In the genomic region with DNA sequence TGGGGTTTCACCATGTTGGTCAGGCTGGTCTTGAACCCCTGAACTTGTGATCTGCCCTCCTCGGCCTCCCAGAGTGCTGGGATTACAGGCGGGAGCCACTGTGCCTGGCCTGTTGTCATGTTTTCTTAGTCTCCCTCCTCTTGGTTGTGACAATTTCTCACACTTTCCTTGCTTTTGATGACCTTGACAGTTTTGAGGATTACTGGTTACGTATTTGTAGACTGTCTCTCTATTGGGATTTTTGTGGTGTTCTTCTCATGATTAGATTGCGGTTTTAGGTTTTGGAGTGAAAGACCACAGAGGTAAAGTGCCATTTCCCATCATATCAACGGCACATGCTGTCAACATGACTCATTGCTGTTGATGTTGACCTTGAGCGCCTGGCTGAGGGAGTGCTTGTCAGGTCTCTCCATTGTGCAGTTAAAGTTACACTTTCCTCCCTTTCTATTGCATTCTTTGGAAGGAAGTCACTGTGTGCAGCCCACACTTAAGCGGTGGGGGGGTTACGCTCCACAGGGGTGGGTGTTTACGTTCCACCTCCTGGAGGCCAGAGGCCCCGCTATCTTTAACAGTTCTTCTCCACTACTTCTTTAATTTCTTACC, we compare ENCODE assay signal across 1 cellular context.
TF ChIP-seq lines count a peak whose summit lies in the region.

No MANE protein-coding gene starts in this region.

TF ChIP-seq in SK-N-SH, 30 proteins besides CTCF, POLR2A, EP300 and RAD21 (continued from another document):
- TF ChIP-seq MXI1 (IDR thresholded peaks at IDR 0.05; ENCODE audit: low read depth, low read length): no peak
- TF ChIP-seq, protein P1, sequence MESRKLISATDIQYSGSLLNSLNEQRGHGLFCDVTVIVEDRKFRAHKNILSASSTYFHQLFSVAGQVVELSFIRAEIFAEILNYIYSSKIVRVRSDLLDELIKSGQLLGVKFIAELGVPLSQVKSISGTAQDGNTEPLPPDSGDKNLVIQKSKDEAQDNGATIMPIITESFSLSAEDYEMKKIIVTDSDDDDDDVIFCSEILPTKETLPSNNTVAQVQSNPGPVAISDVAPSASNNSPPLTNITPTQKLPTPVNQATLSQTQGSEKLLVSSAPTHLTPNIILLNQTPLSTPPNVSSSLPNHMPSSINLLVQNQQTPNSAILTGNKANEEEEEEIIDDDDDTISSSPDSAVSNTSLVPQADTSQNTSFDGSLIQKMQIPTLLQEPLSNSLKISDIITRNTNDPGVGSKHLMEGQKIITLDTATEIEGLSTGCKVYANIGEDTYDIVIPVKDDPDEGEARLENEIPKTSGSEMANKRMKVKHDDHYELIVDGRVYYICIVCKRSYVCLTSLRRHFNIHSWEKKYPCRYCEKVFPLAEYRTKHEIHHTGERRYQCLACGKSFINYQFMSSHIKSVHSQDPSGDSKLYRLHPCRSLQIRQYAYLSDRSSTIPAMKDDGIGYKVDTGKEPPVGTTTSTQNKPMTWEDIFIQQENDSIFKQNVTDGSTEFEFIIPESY (IDR thresholded peaks at IDR 0.05; ENCODE audit: borderline replicate concordance, low read depth): no peak
- TF ChIP-seq, protein P2, sequence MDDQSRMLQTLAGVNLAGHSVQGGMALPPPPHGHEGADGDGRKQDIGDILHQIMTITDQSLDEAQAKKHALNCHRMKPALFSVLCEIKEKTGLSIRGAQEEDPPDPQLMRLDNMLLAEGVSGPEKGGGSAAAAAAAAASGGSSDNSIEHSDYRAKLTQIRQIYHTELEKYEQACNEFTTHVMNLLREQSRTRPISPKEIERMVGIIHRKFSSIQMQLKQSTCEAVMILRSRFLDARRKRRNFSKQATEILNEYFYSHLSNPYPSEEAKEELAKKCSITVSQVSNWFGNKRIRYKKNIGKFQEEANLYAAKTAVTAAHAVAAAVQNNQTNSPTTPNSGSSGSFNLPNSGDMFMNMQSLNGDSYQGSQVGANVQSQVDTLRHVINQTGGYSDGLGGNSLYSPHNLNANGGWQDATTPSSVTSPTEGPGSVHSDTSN (IDR thresholded peaks at IDR 0.05): peak; percentile 94
- TF ChIP-seq GABPA (IDR thresholded peaks at IDR 0.05; ENCODE audit: low read depth): no peak
- TF ChIP-seq, protein P3, sequence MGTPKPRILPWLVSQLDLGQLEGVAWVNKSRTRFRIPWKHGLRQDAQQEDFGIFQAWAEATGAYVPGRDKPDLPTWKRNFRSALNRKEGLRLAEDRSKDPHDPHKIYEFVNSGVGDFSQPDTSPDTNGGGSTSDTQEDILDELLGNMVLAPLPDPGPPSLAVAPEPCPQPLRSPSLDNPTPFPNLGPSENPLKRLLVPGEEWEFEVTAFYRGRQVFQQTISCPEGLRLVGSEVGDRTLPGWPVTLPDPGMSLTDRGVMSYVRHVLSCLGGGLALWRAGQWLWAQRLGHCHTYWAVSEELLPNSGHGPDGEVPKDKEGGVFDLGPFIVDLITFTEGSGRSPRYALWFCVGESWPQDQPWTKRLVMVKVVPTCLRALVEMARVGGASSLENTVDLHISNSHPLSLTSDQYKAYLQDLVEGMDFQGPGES (IDR thresholded peaks at IDR 0.05; ENCODE audit: low read depth, low read length): no peak
- TF ChIP-seq EZH2phosphoT487 (IDR thresholded peaks at IDR 0.05; ENCODE audit: borderline replicate concordance, low read depth): no peak
- TF ChIP-seq, protein P4, sequence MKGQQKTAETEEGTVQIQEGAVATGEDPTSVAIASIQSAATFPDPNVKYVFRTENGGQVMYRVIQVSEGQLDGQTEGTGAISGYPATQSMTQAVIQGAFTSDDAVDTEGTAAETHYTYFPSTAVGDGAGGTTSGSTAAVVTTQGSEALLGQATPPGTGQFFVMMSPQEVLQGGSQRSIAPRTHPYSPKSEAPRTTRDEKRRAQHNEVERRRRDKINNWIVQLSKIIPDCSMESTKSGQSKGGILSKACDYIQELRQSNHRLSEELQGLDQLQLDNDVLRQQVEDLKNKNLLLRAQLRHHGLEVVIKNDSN (IDR thresholded peaks at IDR 0.05; ENCODE audit: borderline replicate concordance, low read depth): no peak
- no peak for TF ChIP-seq FOXM1 (IDR thresholded peaks at IDR 0.05; ENCODE audit: low read depth)
- TF ChIP-seq NFIC (IDR thresholded peaks at IDR 0.05; ENCODE audit: borderline replicate concordance): peak; percentile 33; the same call in 1 of the 2 replicates
- TF ChIP-seq YY1 (IDR thresholded peaks at IDR 0.05; ENCODE audit: low read depth): no peak
- no peak for TF ChIP-seq RCOR1 (IDR thresholded peaks at IDR 0.05; ENCODE audit: low read length)
- peak; percentile 75; the same call in 1 of the 2 replicates for TF ChIP-seq POLR2AphosphoS5 (IDR thresholded peaks at IDR 0.05; ENCODE audit: low read depth, low read length)
- no peak for TF ChIP-seq FOXJ3 (CRISPR knock-in tag; IDR thresholded peaks at IDR 0.05)
- peak; percentile 44; the same call in 1 of the 2 replicates for TF ChIP-seq TEAD4 (IDR thresholded peaks at IDR 0.05; ENCODE audit: borderline replicate concordance, insufficient read depth)
